Comparison of ENCODE assay signal across 8 cellular contexts in genomic region chr16:87317766-87318121, GRCh38. TPM values are rescaled to one million over a fixed set of nuclear protein-coding genes. Genes with fewer than 3 reads are reported as not detected.
DNase-seq lines count a peak whose midpoint lies in the region; ATAC-seq and TF ChIP-seq lines count a peak whose summit lies in the region.

No MANE protein-coding gene starts in this region.

- H3K9me3 ChIP-seq in WERI-Rb-1 (ENCODE audit: severe bottlenecking) (no peaks in the 10 kb centered on the region), upper lobe of right lung (no peaks in the 10 kb centered on the region)

- H3K4me3 ChIP-seq in WERI-Rb-1 (ENCODE audit: low read depth, low read length) = peak overlapping the region; percentile 85
- peak overlapping the region; percentile 100 for H3K4me3 ChIP-seq in upper lobe of right lung

- intact Hi-C loops in upper lobe of right lung (cut with DNase I) = no loop called here

- no peaks in the 10 kb centered on the region for H3K9me3 Mint-ChIP-seq in naive B cell

- peaks cover 13% of the 10 kb centered on the region for H3K4me1 ChIP-seq in upper lobe of right lung

- DNase-seq in Ammon's horn (ENCODE audit: low spot score) (peak; percentile 48), HT1080 (ENCODE audit: low read depth) (peak; percentile 24), WERI-Rb-1 (no peak), naive B cell (no peak), upper lobe of right lung (peak; percentile 80), KBM-7 (no peak)

- ATAC-seq in GM18909 (IDR thresholded peaks at IDR 0.05; ENCODE audit: poor library complexity, unreplicated experiment) (peak; percentile 27), esophagus mucosa (peak; percentile 64), naive B cell (ENCODE audit: low read depth in 2 of 2) (peak; percentile 3), upper lobe of right lung (peak; percentile 53)

- no peaks in the 10 kb centered on the region for H3K27me3 ChIP-seq in WERI-Rb-1 (ENCODE audit: insufficient read depth, low read depth, severe bottlenecking)
- H3K27me3 ChIP-seq in upper lobe of right lung = no peaks in the 10 kb centered on the region

- peak overlapping the region; percentile 75 to 98 (median 94) for H3K27ac Mint-ChIP-seq in naive B cell

- in situ Hi-C loops in KBM-7 (cut with MboI; ENCODE audit: low pct_unique_long_range_greater_than_20kb, low sequenced_read_pairs) = no loop called here

- no peaks in the 10 kb centered on the region for H3K36me3 Mint-ChIP-seq in naive B cell

- H3K27ac ChIP-seq in WERI-Rb-1 = peak overlapping the region; percentile 98
- H3K27ac ChIP-seq in upper lobe of right lung = peak overlapping the region; percentile 97

- no peaks in the 10 kb centered on the region for H3K36me3 ChIP-seq in WERI-Rb-1
- no peaks in the 10 kb centered on the region for H3K36me3 ChIP-seq in upper lobe of right lung

- peaks cover 12 to 23% (median 20%) of the 10 kb centered on the region in 3 donors for H3K4me1 Mint-ChIP-seq in naive B cell

- H3K4me3 Mint-ChIP-seq in naive B cell = peak overlapping the region; percentile 92 to 98 (median 96)

- no peak for TF ChIP-seq CTCF in WERI-Rb-1 (IDR thresholded peaks at IDR 0.05; ENCODE audit: low read depth, low read length)
- no peak for TF ChIP-seq CTCF in upper lobe of right lung (IDR thresholded peaks at IDR 0.05)

- no peaks in the 10 kb centered on the region for H3K27me3 Mint-ChIP-seq in naive B cell

RNA-seq across cellular contexts. Expression of gene C16orf95, which starts 0.6 kb away (rescaled TPM):
- total RNA-seq in HT1080 (2014; rRNA removed; shearing (Covaris generic)) = 7.0 and 9.1 TPM in 2 replicates
- polyA plus RNA-seq in HT1080 (2015; cell fraction: cytosol; rRNA removed) = 8.5 and 10.8 TPM in 2 replicates
- 1.6 and 3.5 TPM in 2 replicates for polyA plus RNA-seq in HT1080 (2015; cell fraction: nucleus; rRNA removed)
- total RNA-seq in esophagus mucosa (6.5 TPM), upper lobe of right lung (3.0 TPM)
- polyA plus RNA-seq in naive B cell (ENCODE audit: low read depth in 6 of 6) = 1 to 10 TPM; 1.4 to 3.6 (median 2.2) TPM

Comparison
In these comparisons a context has a peak if more than half of its experiments do, and no peak if none do; other contexts are left out.
1. DNase-seq: peak in Ammon's horn (single experiment), HT1080 (single experiment) and upper lobe of right lung (single experiment); none in WERI-Rb-1 (single experiment), naive B cell (single experiment) and KBM-7 (single experiment).
2. ATAC-seq: peak in every context shown above with its lines; median percentile 64 in esophagus mucosa; 53 in upper lobe of right lung; 27 in GM18909; 3 in naive B cell.